In the genomic region with DNA sequence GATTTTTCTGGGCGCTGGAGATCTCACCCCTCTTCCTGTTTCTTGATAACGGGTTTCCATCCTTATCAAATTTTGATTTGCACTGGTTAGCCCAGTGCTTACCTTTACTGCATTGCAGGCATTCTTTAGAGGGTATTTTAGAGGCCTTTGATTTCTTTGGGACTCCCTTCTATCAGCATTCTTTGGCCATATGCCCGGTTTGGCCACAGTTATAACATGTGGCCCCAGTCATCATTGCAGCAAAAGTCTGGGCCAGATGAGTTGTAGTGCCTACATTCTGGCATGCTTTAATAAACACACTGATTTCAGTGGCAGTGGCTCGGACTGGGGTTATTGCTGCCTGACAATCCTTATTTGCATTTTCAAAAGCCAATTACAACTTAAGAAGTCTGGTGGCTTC, we compare ENCODE assay signal across 18 cellular contexts.
DNase-seq lines count a peak whose midpoint lies in the region; ATAC-seq and TF ChIP-seq lines count a peak whose summit lies in the region.
"Had no signal": no experiment of that assay in that cellular context is flagged by ENCODE, and none has a peak within 500 bp of the region (broad histone marks: within the 10 kb centered on the region; RNA-seq: fewer than 3 reads in every experiment).

No MANE protein-coding gene starts in this region.

- H3K27me3 ChIP-seq in MG63 (no peaks in the 10 kb centered on the region), lower lobe of right lung (ENCODE audit: low read depth) (no peaks in the 10 kb centered on the region)
- H3K27me3 ChIP-seq: BLaER1 had no signal

- intact Hi-C loops in lower lobe of right lung (cut with DNase I), result no loop called here

- H3K9me3 ChIP-seq in MG63, result peaks cover 2% of the 10 kb centered on the region; the same call in 1 of the 2 replicates
- peaks cover 20% of the 10 kb centered on the region for H3K9me3 ChIP-seq in lower lobe of right lung

- H3K4me1 ChIP-seq in lower lobe of right lung, result no peaks in the 10 kb centered on the region
- H3K4me1 ChIP-seq: BLaER1 had no signal

- DNase-seq in DMS 273 (lab: John Stamatoyannopoulos, UW; ENCODE audit: unreplicated experiment) (peak; percentile 61), DMS 273 treated with DMSO at 0.1 percent for 48 hours (lab: John Stamatoyannopoulos, UW) (no peak), MG63 (peak; percentile 5), choroid plexus epithelial cell (ENCODE audit: low read depth) (peak; percentile 23), NCI-H2196 treated with DMSO at 0.1 percent for 48 hours (lab: John Stamatoyannopoulos, UW; ENCODE audit: unreplicated experiment) (no peak), hippocampal formation (lab: John Stamatoyannopoulos, UW) (no peak), T1000 (lab: John Stamatoyannopoulos, UW) (no peak), lower lobe of right lung (no peak)
- DNase-seq: CD8-positive, alpha-beta T cell; H7; NCI-H1048; NCI-H1436 treated with DMSO at 0.1 percent for 48 hours; NCI-H2029 treated with DMSO at 0.1 percent for 48 hours; NCI-H510A; NCI-H774 had no signal

- no peak overlapping the region for H3K27ac ChIP-seq in lower lobe of right lung
- H3K27ac ChIP-seq: 22Rv1, BLaER1, SK-N-MC had no signal

- no peak overlapping the region for H3K4me3 ChIP-seq in MG63
- H3K4me3 ChIP-seq in choroid plexus epithelial cell (ENCODE audit: low read depth, low read length), result no peak overlapping the region
- no peak overlapping the region for H3K4me3 ChIP-seq in lower lobe of right lung
- H3K4me3 ChIP-seq: BLaER1, SK-N-MC had no signal

- TF ChIP-seq CTCF in choroid plexus epithelial cell (conservative IDR thresholded peaks at IDR 0.05; ENCODE audit: low read depth, low read length) (no peak), lower lobe of right lung (IDR thresholded peaks at IDR 0.05) (no peak)

- ATAC-seq in lower lobe of right lung, result no peak
- ATAC-seq: CD8-positive, alpha-beta T cell had no signal

- H3K36me3 ChIP-seq in MG63 (no peaks in the 10 kb centered on the region), lower lobe of right lung (no peaks in the 10 kb centered on the region)
- H3K36me3 ChIP-seq: BLaER1 had no signal

Comparison
In these comparisons a context has a peak if more than half of its experiments do, and no peak if none do; other contexts are left out.
1. DNase-seq: peak in DMS 273 (single experiment), MG63 (single experiment) and choroid plexus epithelial cell (single experiment); none in DMS 273 treated with DMSO at 0.1 percent for 48 hours (single experiment), NCI-H2196 treated with DMSO at 0.1 percent for 48 hours (single experiment), hippocampal formation (0 of 2), T1000 (single experiment) and lower lobe of right lung (single experiment).